7 cellular contexts compared by ENCODE assay signal in the genomic region with DNA sequence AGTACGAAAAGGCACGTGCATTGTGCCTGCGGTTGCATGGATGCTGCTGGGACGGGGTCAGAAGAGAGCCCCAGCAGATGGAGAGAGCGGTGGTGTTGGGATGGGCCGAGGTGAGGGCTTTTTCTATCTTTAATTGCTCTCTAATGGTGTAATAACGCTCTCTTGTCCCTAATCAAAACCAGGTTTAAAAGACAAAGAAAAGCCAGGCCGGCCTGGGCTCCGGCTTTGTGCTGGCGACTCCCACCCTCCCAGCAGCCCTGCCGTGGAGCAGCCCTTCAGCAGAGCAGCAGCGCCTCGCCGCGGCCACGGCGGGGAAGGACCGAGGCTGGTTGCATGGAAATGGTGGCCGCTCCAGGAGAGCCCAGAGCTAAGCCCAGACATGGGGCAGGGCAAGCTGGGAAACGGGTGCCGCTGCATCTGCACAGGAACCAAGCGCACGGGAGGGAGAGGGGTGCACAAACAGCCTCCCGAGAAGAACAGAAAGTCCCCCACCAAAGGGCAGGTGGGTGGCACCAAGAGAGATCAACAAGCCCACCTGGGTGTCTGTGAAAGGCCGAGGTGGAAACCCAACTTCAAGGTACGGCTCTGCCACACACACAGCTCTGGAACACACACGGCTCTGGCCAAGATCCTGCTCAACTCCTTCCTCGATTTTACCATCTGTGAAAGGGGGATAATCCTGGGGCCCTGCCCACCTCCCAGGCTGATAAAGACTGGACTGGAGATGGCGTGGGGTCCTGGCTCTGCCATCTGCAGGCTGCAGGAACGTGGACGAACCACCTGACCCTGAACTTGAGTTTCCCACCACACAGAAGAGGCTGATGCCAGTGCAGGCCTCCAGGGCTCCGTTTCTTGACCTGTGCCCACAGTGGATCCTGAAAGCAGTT. TPM values are rescaled to one million over a fixed set of nuclear protein-coding genes. Genes with fewer than 3 reads are reported as not detected.
DNase-seq lines count a peak whose midpoint lies in the region; ATAC-seq and TF ChIP-seq lines count a peak whose summit lies in the region.

No MANE protein-coding gene starts in this region.

- TF ChIP-seq CTCF in GM12873 (IDR thresholded peaks at IDR 0.05; ENCODE audit: insufficient read depth, low read depth, low read length, missing control alignments) = peak; percentile 94
- TF ChIP-seq CTCF in chondrocyte (IDR thresholded peaks at IDR 0.05) = peak; percentile 94

- no peaks in the 10 kb centered on the region for H3K9me3 Mint-ChIP-seq in T-helper 2 cell treated with Interferon-gamma antibody and Interleukin-4, amounts not matched to agents 5 μg/mL and 100 μg/mL, for 36 hours
- no peaks in the 10 kb centered on the region for H3K9me3 Mint-ChIP-seq in chondrocyte (ENCODE audit: low read depth)

- intact Hi-C loops in left colon (cut with DNase I, micrococcal nuclease) = loop anchor here in 1 of 2 donors (5.0 kb wide), 2 partner anchors 194 to 239 kb away; no protein-coding TSS in a partner anchor

- H3K36me3 Mint-ChIP-seq in T-helper 2 cell treated with Interferon-gamma antibody and Interleukin-4, amounts not matched to agents 5 μg/mL and 100 μg/mL, for 36 hours (ENCODE audit: low read depth) = no peaks in the 10 kb centered on the region
- H3K36me3 Mint-ChIP-seq in chondrocyte (ENCODE audit: low read depth) = peaks cover 6% of the 10 kb centered on the region

- H3K4me3 Mint-ChIP-seq in T-helper 2 cell treated with Interferon-gamma antibody and Interleukin-4, amounts not matched to agents 5 μg/mL and 100 μg/mL, for 36 hours = no peak overlapping the region
- H3K4me3 Mint-ChIP-seq in chondrocyte (ENCODE audit: unreplicated experiment) = no peak overlapping the region

- no peaks in the 10 kb centered on the region for H3K27me3 Mint-ChIP-seq in T-helper 2 cell treated with Interferon-gamma antibody and Interleukin-4, amounts not matched to agents 5 μg/mL and 100 μg/mL, for 36 hours (ENCODE audit: low read depth)
- H3K27me3 Mint-ChIP-seq in chondrocyte (ENCODE audit: low read depth) = no peaks in the 10 kb centered on the region

- DNase-seq in HCEC 1CT = peak; percentile 67
- DNase-seq in NCI-H1105 (lab: John Stamatoyannopoulos, UW) = peak; percentile 73
- peak; percentile 36 for DNase-seq in T-helper 2 cell treated with Interferon-gamma antibody and Interleukin-4, amounts not matched to agents 5 μg/mL and 100 μg/mL, for 36 hours (ENCODE audit: low spot score)
- peak; percentile 95 for DNase-seq in chondrocyte (ENCODE audit: low spot score)
- peak; percentile 76 to 87 for DNase-seq in left colon
- peak in 3 of 4 experiments; percentile 9 to 28 (median 11) for DNase-seq in stimulated activated CD4-positive, alpha-beta T cell treated with anti-CD3 and anti-CD28 coated beads, Interleukin-1b, Interleukin-23, amount 100 ng/mL, for 24 hours (ENCODE audit: low read depth in 4 of 4, low spot score in 1 of 4)

- H3K27ac Mint-ChIP-seq in T-helper 2 cell treated with Interferon-gamma antibody and Interleukin-4, amounts not matched to agents 5 μg/mL and 100 μg/mL, for 36 hours = no peak overlapping the region
- no peak overlapping the region for H3K27ac Mint-ChIP-seq in chondrocyte (ENCODE audit: unreplicated experiment)

- peak; percentile 62 for ATAC-seq in left colon

- H3K4me1 Mint-ChIP-seq in T-helper 2 cell treated with Interferon-gamma antibody and Interleukin-4, amounts not matched to agents 5 μg/mL and 100 μg/mL, for 36 hours (ENCODE audit: low read depth) = no peaks in the 10 kb centered on the region
- H3K4me1 Mint-ChIP-seq in chondrocyte (ENCODE audit: low read depth) = peaks cover 25% of the 10 kb centered on the region

RNA-seq across cellular contexts. Expression of a gene that starts 15.0 kb away (rescaled TPM):
- 24.6 to 33.8 TPM (median 33.2 TPM) in 3 replicates for total RNA-seq in chondrocyte
- 10 to 100 TPM; 26.9 to 33.5 TPM for total RNA-seq in left colon

RNA-seq across cellular contexts. Expression of a gene that starts 31.0 kb away (rescaled TPM):
- total RNA-seq in chondrocyte (10.9 to 12.8 TPM (median 12.6 TPM) in 3 replicates), left colon (under 1 TPM; 0.18 to 0.25 TPM)

Comparison
In these comparisons a context has a peak if more than half of its experiments do, and no peak if none do; other contexts are left out.
1. Peak in every context shown above with its lines: DNase-seq and ATAC-seq.
2. DNase-seq: peak in every context shown above with its lines; median percentile 95 in chondrocyte; 82 in left colon; 73 in NCI-H1105; 67 in HCEC 1CT; 36 in T-helper 2 cell treated with Interferon-gamma antibody and Interleukin-4, amounts not matched to agents 5 μg/mL and 100 μg/mL, for 36 hours; 11 in stimulated activated CD4-positive, alpha-beta T cell treated with anti-CD3 and anti-CD28 coated beads, Interleukin-1b, Interleukin-23, amount 100 ng/mL, for 24 hours.